18 cellular contexts compared by ENCODE assay signal in genomic region chr5:163310992-163311391, GRCh38.
DNase-seq lines count a peak whose midpoint lies in the region; ATAC-seq and TF ChIP-seq lines count a peak whose summit lies in the region.
"Had no signal": no experiment of that assay in that cellular context is flagged by ENCODE, and none has a peak within 500 bp of the region (broad histone marks: within the 10 kb centered on the region; RNA-seq: fewer than 3 reads in every experiment).

No MANE protein-coding gene starts in this region.

- no peak overlapping the region for H3K27ac ChIP-seq in CD8-positive, alpha-beta memory T cell (ENCODE audit: low read depth, low read length)
- H3K27ac ChIP-seq: BLaER1 had no signal

- peaks cover 8% of the 10 kb centered on the region for H3K4me1 Mint-ChIP-seq in T-helper 1 cell treated with Interleukin-12 subunit alpha and Interleukin-12 subunit beta and Interleukin-4 antibody, amounts not matched to agents 30 μg/mL and 1 μg/mL, for 36 hours (ENCODE audit: low read depth)
- H3K4me1 Mint-ChIP-seq in CD8-positive, alpha-beta memory T cell, result no peaks in the 10 kb centered on the region

- H3K27me3 Mint-ChIP-seq in T-helper 1 cell treated with Interleukin-12 subunit alpha and Interleukin-12 subunit beta and Interleukin-4 antibody, amounts not matched to agents 30 μg/mL and 1 μg/mL, for 36 hours (ENCODE audit: low read depth), result no peaks in the 10 kb centered on the region
- no peaks in the 10 kb centered on the region for H3K27me3 Mint-ChIP-seq in CD8-positive, alpha-beta memory T cell

- H3K36me3 ChIP-seq in CD8-positive, alpha-beta memory T cell (ENCODE audit: insufficient read depth, low read length), result no peaks in the 10 kb centered on the region
- H3K36me3 ChIP-seq: BLaER1 had no signal

- no peaks in the 10 kb centered on the region for H3K9me3 ChIP-seq in CD8-positive, alpha-beta memory T cell (ENCODE audit: low read length)
- H3K9me3 ChIP-seq: SK-N-SH had no signal

- CTCF ChIA-PET in CD8-positive, alpha-beta memory T cell (lab: Charles Lee), result no interaction called here

- H3K4me1 ChIP-seq in CD8-positive, alpha-beta memory T cell (ENCODE audit: insufficient read depth, low read length), result no peaks in the 10 kb centered on the region
- H3K4me1 ChIP-seq: BLaER1 had no signal

- DNase-seq in NOMO-1 treated with DMSO at 0.1 percent for 48 hours (lab: John Stamatoyannopoulos, UW; ENCODE audit: unreplicated experiment) (peak; percentile 1), NOMO-1 treated with dmso at 0.1 percent for 144 hours (lab: John Stamatoyannopoulos, UW; ENCODE audit: unreplicated experiment) (no peak), GM12865 (ENCODE audit: low read depth) (peak; percentile 7), GM13977 (ENCODE audit: low spot score) (no peak)
- no peak for DNase-seq in stimulated activated CD4-positive, alpha-beta T cell treated with anti-CD3 and anti-CD28 coated beads, Interleukin-2, amount 100 ng/mL, for 24 hours
- DNase-seq in CD8-positive, alpha-beta memory T cell, result no peak
- DNase-seq: GDM1, H7, NCI-H1105, NCI-H1694, NCI-H2107, NCI-H226, NCI-H524 treated with DMSO at 0.1 percent for 48 hours, SHP77, SK-N-SH had no signal

- H3K27me3 ChIP-seq in CD8-positive, alpha-beta memory T cell (ENCODE audit: insufficient read depth, low read length, poor library complexity, severe bottlenecking), result no peaks in the 10 kb centered on the region
- H3K27me3 ChIP-seq: BLaER1 had no signal

- H3K36me3 Mint-ChIP-seq in T-helper 1 cell treated with Interleukin-12 subunit alpha and Interleukin-12 subunit beta and Interleukin-4 antibody, amounts not matched to agents 30 μg/mL and 1 μg/mL, for 36 hours (ENCODE audit: low read depth), result peaks cover 2% of the 10 kb centered on the region
- peaks cover 0 to 4% (median 0%) of the 10 kb centered on the region in 3 donors for H3K36me3 Mint-ChIP-seq in CD8-positive, alpha-beta memory T cell

- peaks cover 10% of the 10 kb centered on the region for H3K9me3 Mint-ChIP-seq in T-helper 1 cell treated with Interleukin-12 subunit alpha and Interleukin-12 subunit beta and Interleukin-4 antibody, amounts not matched to agents 30 μg/mL and 1 μg/mL, for 36 hours
- peaks cover 7 to 11% (median 11%) of the 10 kb centered on the region in 5 donors for H3K9me3 Mint-ChIP-seq in CD8-positive, alpha-beta memory T cell

- H3K4me3 Mint-ChIP-seq in T-helper 1 cell treated with Interleukin-12 subunit alpha and Interleukin-12 subunit beta and Interleukin-4 antibody, amounts not matched to agents 30 μg/mL and 1 μg/mL, for 36 hours, result peak overlapping the region; percentile 31
- no peak overlapping the region for H3K4me3 Mint-ChIP-seq in CD8-positive, alpha-beta memory T cell

- peak overlapping the region; percentile 1 for H3K27ac Mint-ChIP-seq in T-helper 1 cell treated with Interleukin-12 subunit alpha and Interleukin-12 subunit beta and Interleukin-4 antibody, amounts not matched to agents 30 μg/mL and 1 μg/mL, for 36 hours
- no peak overlapping the region for H3K27ac Mint-ChIP-seq in CD8-positive, alpha-beta memory T cell

- in situ Hi-C loops in GM13977 (cut with MboI; ENCODE audit: low pct_unique_long_range_greater_than_20kb, low sequenced_read_pairs, unreplicated experiment), result no loop called here

- POLR2A ChIA-PET in CD8-positive, alpha-beta memory T cell (lab: Charles Lee), result no interaction called here

- H3K4me3 ChIP-seq in GM12865 (ENCODE audit: low read depth, low read length), result no peak overlapping the region
- H3K4me3 ChIP-seq in CD8-positive, alpha-beta memory T cell (ENCODE audit: low read length), result no peak overlapping the region
- H3K4me3 ChIP-seq: BLaER1 had no signal

- TF ChIP-seq CTCF in GM12865 (IDR thresholded peaks at IDR 0.05; ENCODE audit: insufficient read depth, low read depth, low read length, missing control alignments), result no peak
- TF ChIP-seq CTCF in GM13977 (IDR thresholded peaks at IDR 0.05; ENCODE audit: extremely low read depth, insufficient read depth, missing control alignments), result no peak

- ATAC-seq in GM19395 (IDR thresholded peaks at IDR 0.05; ENCODE audit: unreplicated experiment), result peak; percentile 65

Comparison
In these comparisons a context has a peak if more than half of its experiments do, and no peak if none do; other contexts are left out.
1. DNase-seq: peak in NOMO-1 treated with DMSO at 0.1 percent for 48 hours (single experiment) and GM12865 (single experiment); none in NOMO-1 treated with dmso at 0.1 percent for 144 hours (single experiment), stimulated activated CD4-positive, alpha-beta T cell treated with anti-CD3 and anti-CD28 coated beads, Interleukin-2, amount 100 ng/mL, for 24 hours (0 of 2), GM13977 (single experiment) and CD8-positive, alpha-beta memory T cell (0 of 5).